ENCODE assay signal across 10 cellular contexts in genomic region chr1:94883688-94884087, GRCh38. TPM values are rescaled to one million over a fixed set of nuclear protein-coding genes. Genes with fewer than 3 reads are reported as not detected.
DNase-seq lines count a peak whose midpoint lies in the region; ATAC-seq and TF ChIP-seq lines count a peak whose summit lies in the region.
"Had no signal": no experiment of that assay in that cellular context is flagged by ENCODE, and none has a peak within 500 bp of the region (broad histone marks: within the 10 kb centered on the region; RNA-seq: fewer than 3 reads in every experiment).

No MANE protein-coding gene starts in this region.

- H3K4me1 Mint-ChIP-seq in T-cell = peaks cover 13 to 18% (median 17%) of the 10 kb centered on the region in 3 donors

- DNase-seq in NCI-H1417 (lab: John Stamatoyannopoulos, UW) (peak in 2 of 3 experiments; percentile 47 to 75), NCI-H1417 treated with DMSO at 0.1 percent for 48 hours (lab: John Stamatoyannopoulos, UW) (no peak), T-cell (no peak), fibroblast of the aortic adventitia (ENCODE audit: low read depth) (peak; percentile 80), activated gamma-delta T cell (lab: John Stamatoyannopoulos, UW) (no peak)

- H3K4me1 ChIP-seq in skeletal muscle tissue (ENCODE audit: control insufficient read depth in 3 of 3, insufficient read depth in 3 of 3, low read length in 3 of 3) = peaks cover 0 to 8% (median 2%) of the 10 kb centered on the region in 3 donors

- CTCF ChIA-PET in T-cell (lab: Charles Lee) = no interaction called here

- H3K36me3 ChIP-seq in skeletal muscle tissue (ENCODE audit: control insufficient read depth in 3 of 3, insufficient read depth in 3 of 3, low read length in 3 of 3) = no peaks in the 10 kb centered on the region
- H3K36me3 ChIP-seq: neutrophil had no signal

- peak overlapping the region in 1 of 3 donors; percentile 16 for H3K9ac ChIP-seq in skeletal muscle tissue (ENCODE audit: low read depth in 1 of 3, low read length in 3 of 3)

- H3K9me3 Mint-ChIP-seq in T-cell = no peaks in the 10 kb centered on the region

- peak overlapping the region; percentile 9 for H3K4me3 ChIP-seq in fibroblast of the aortic adventitia (ENCODE audit: low read depth, low read length)
- peak overlapping the region in 2 of 3 donors; percentile 11 to 29 for H3K4me3 ChIP-seq in skeletal muscle tissue (ENCODE audit: low read length in 3 of 3)

- peak; percentile 55 to 86 (median 64) for ATAC-seq in T-cell (replicated peaks in 1 of 4)
- no peak for ATAC-seq in GM19397 (IDR thresholded peaks at IDR 0.05; ENCODE audit: unreplicated experiment)
- no peak for ATAC-seq in HG03097 (IDR thresholded peaks at IDR 0.05; ENCODE audit: low FRiP score, unreplicated experiment)
- ATAC-seq: Panc1 had no signal

- no peaks in the 10 kb centered on the region for H3K27me3 Mint-ChIP-seq in T-cell

- peak overlapping the region; percentile 43 to 61 (median 53) for H3K4me3 Mint-ChIP-seq in T-cell

- no peaks in the 10 kb centered on the region for H3K27me3 ChIP-seq in skeletal muscle tissue (ENCODE audit: control insufficient read depth in 3 of 3, insufficient read depth in 3 of 3, low read length in 3 of 3)
- H3K27me3 ChIP-seq: neutrophil had no signal

- no peaks in the 10 kb centered on the region for H3K9me3 ChIP-seq in skeletal muscle tissue (ENCODE audit: control insufficient read depth in 3 of 3, low read length in 3 of 3)
- H3K9me3 ChIP-seq: neutrophil had no signal

- no peaks in the 10 kb centered on the region for H3K36me3 Mint-ChIP-seq in T-cell

- H3K27ac Mint-ChIP-seq in T-cell = peak overlapping the region; percentile 60 to 85

- TF ChIP-seq CTCF in fibroblast of the aortic adventitia (IDR thresholded peaks at IDR 0.05; ENCODE audit: insufficient read depth, low read length) = no peak

- POLR2A ChIA-PET in T-cell (lab: Charles Lee) = no interaction called here

- H3K27ac ChIP-seq in skeletal muscle tissue (ENCODE audit: low read depth, low read length) = no peak overlapping the region
- H3K27ac ChIP-seq: neutrophil had no signal

RNA-seq across cellular contexts. Expression of gene CNN3, which starts 43.2 kb away (rescaled TPM):
- total RNA-seq in T-cell = 1 to 10 TPM; 2.0 to 7.3 (median 5.0) TPM
- total RNA-seq in fibroblast of the aortic adventitia (ENCODE audit: low replicate concordance) = 211 and 318 TPM in 2 replicates
- 198 TPM for total RNA-seq in skeletal muscle tissue

Comparison
In these comparisons a context has a peak if more than half of its experiments do, and no peak if none do; other contexts are left out.
1. DNase-seq: peak in NCI-H1417 (2 of 3) and fibroblast of the aortic adventitia (single experiment); none in NCI-H1417 treated with DMSO at 0.1 percent for 48 hours (single experiment), T-cell (0 of 34) and activated gamma-delta T cell (single experiment).
2. ATAC-seq: peak in T-cell (4 of 4); none in GM19397 (single experiment) and HG03097 (single experiment).
3. RNA of gene CNN3, which starts 43.2 kb away (total RNA-seq): 211 to 318 TPM in fibroblast of the aortic adventitia and 198 TPM in skeletal muscle tissue (single experiment); 2.0 to 7.3 TPM in T-cell; every median in the first group is over 10 times any median in the second.